Comparison of ENCODE assay signal across 9 cellular contexts in genomic region chr1:172429324-172430127, GRCh38. TPM values are rescaled to one million over a fixed set of nuclear protein-coding genes. Genes with fewer than 3 reads are reported as not detected.
DNase-seq lines count a peak whose midpoint lies in the region; ATAC-seq, FAIRE-seq and TF ChIP-seq lines count a peak whose summit lies in the region.
"Had no signal": no experiment of that assay in that cellular context is flagged by ENCODE, and none has a peak within 500 bp of the region (broad histone marks: within the 10 kb centered on the region; RNA-seq: fewer than 3 reads in every experiment).

No MANE protein-coding gene starts in this region.

- peaks cover 6 to 12% (median 11%) of the 10 kb centered on the region in 3 donors for H3K4me1 ChIP-seq in pancreas

- TF ChIP-seq POLR2A in H54 (IDR thresholded peaks at IDR 0.05; ENCODE audit: low read depth, low read length), result no peak

- H3K9me3 ChIP-seq in pancreas, result no peaks in the 10 kb centered on the region

- ATAC-seq in pancreas, result peak; percentile 38 to 79 (median 72)
- ATAC-seq in HG03280 (IDR thresholded peaks at IDR 0.05; ENCODE audit: unreplicated experiment), result no peak

- TF ChIP-seq CTCF in fibroblast of villous mesenchyme (IDR thresholded peaks at IDR 0.05; ENCODE audit: insufficient read depth, low read depth, low read length) (peak; percentile 70), pancreas (IDR thresholded peaks at IDR 0.05) (peak in 3 of 4 donors; percentile 36 to 61 (median 49))

- no peaks in the 10 kb centered on the region for H3K36me3 ChIP-seq in pancreas

- H3K27ac ChIP-seq in pancreas, result no peak overlapping the region

- WGBS in pancreas, 2 donors, result 57 to 70% methylated on average over 1 of the region's 1 CpG

- no peaks in the 10 kb centered on the region for H3K27me3 ChIP-seq in pancreas

- FAIRE-seq in H54 (lab: Jason Lieb, UNC), result peak; percentile 30
- FAIRE-seq in pancreas (lab: Jason Lieb, UNC), result peak; percentile 61

- intact Hi-C loops in pancreas (cut with DNase I), result loop anchor here in 2 of 3 donors (10.0 kb wide), 2 partner anchors 295 to 425 kb away; no protein-coding TSS in a partner anchor

- H3K4me3 ChIP-seq in fibroblast of villous mesenchyme (ENCODE audit: low read depth, low read length) (no peak overlapping the region), pancreas (no peak overlapping the region)
- H3K4me3 ChIP-seq: skin epidermis had no signal

- peak; percentile 25 for DNase-seq in CMK (ENCODE audit: low read depth)
- DNase-seq in H54 (ENCODE audit: insufficient read length, low spot score), result no peak
- peak; percentile 78 for DNase-seq in NCI-H460 (ENCODE audit: extremely low read depth, low read depth)
- peak; percentile 45 for DNase-seq in activated CD4-positive, alpha-beta T cell treated with anti-CD3 and anti-CD28 coated beads, Interleukin-2, amount 50 U/mL, for 1 hour
- DNase-seq in fibroblast of villous mesenchyme (ENCODE audit: low read depth), result peak; percentile 76
- peak in 1 of 6 donors; percentile 33 for DNase-seq in pancreas
- no peak for DNase-seq in OCI-M2 (lab: John Stamatoyannopoulos, UW; ENCODE audit: unreplicated experiment)

RNA-seq across cellular contexts. Expression of gene C1orf105, which starts 9.0 kb away (rescaled TPM):
- total RNA-seq in NCI-H460 (2014; rRNA removed; shearing (Covaris generic)), result not detected in 2 replicates
- not detected in 2 replicates for polyA plus RNA-seq in NCI-H460 (2014; cell fraction: nucleus; rRNA removed)
- total RNA-seq in fibroblast of villous mesenchyme (not detected in 2 replicates), pancreas (not detected)
- polyA plus RNA-seq in pancreas, result not detected

RNA-seq across cellular contexts. Expression of gene PIGC, which starts 14.3 kb away (rescaled TPM):
- total RNA-seq in NCI-H460 (2014; rRNA removed; shearing (Covaris generic)), result 27.9 and 30.9 TPM in 2 replicates
- 32.2 and 36.3 TPM in 2 replicates for polyA plus RNA-seq in NCI-H460 (2014; cell fraction: nucleus; rRNA removed)
- total RNA-seq in fibroblast of villous mesenchyme (16.4 and 18.4 TPM in 2 replicates), pancreas (10 to 100 TPM in 5 of 6 donors, 1 to 10 TPM in 1; 9.5 to 18.5 (median 12.7) TPM)
- polyA plus RNA-seq in pancreas, result 10 to 100 TPM; 13.8 to 17.9 TPM

Comparison
In these comparisons a context has a peak if more than half of its experiments do, and no peak if none do; other contexts are left out.
1. DNase-seq: peak in CMK (single experiment), NCI-H460 (single experiment), activated CD4-positive, alpha-beta T cell treated with anti-CD3 and anti-CD28 coated beads, Interleukin-2, amount 50 U/mL, for 1 hour (single experiment) and fibroblast of villous mesenchyme (single experiment); none in H54 (single experiment) and OCI-M2 (single experiment).